ENCODE assay signal across 7 cellular contexts in genomic region chr5:16034640-16035039, GRCh38.
"Had no signal": no experiment of that assay in that cellular context is flagged by ENCODE, and none has a peak within 500 bp of the region (broad histone marks: within the 10 kb centered on the region; RNA-seq: fewer than 3 reads in every experiment).

No MANE protein-coding gene starts in this region.

- DNase-seq: H9, HCEC 1CT, Karpas-422, KBM-7 had no signal

- H3K9ac ChIP-seq: KMS-11 had no signal

- H3K4me3 ChIP-seq: GM23338 had no signal

- H3K4me2 ChIP-seq: GM23338, KMS-11 had no signal

- H3K27ac ChIP-seq: HL-60, KMS-11 had no signal

- H2AFZ ChIP-seq: GM23338 had no signal
